In genomic region chr1:169133801-169134558, GRCh38 we compare ENCODE assay signal across 12 cellular contexts. TPM values are rescaled to one million over a fixed set of nuclear protein-coding genes. Genes with fewer than 3 reads are reported as not detected.
A peak's percentile ranks its signal among the peaks of the same experiment; 100 is the strongest.
DNase-seq lines count a peak whose midpoint lies in the region; ATAC-seq and TF ChIP-seq lines count a peak whose summit lies in the region.
"Had no signal": no experiment of that assay in that cellular context is flagged by ENCODE, and none has a peak within 500 bp of the region (broad histone marks: within the 10 kb centered on the region; RNA-seq: fewer than 3 reads in every experiment).

No MANE protein-coding gene starts in this region.

- H3K9me3 Mint-ChIP-seq in brain = no peaks in the 10 kb centered on the region
- H3K9me3 Mint-ChIP-seq in CD4-positive, alpha-beta T cell = no peaks in the 10 kb centered on the region

- H3K27me3 Mint-ChIP-seq in brain = no peaks in the 10 kb centered on the region
- no peaks in the 10 kb centered on the region for H3K27me3 Mint-ChIP-seq in CD4-positive, alpha-beta T cell
- H3K27me3 Mint-ChIP-seq: CD4-positive, alpha-beta memory T cell had no signal

- H3K36me3 Mint-ChIP-seq in brain = peaks cover 36% of the 10 kb centered on the region
- H3K36me3 Mint-ChIP-seq in CD4-positive, alpha-beta T cell (ENCODE audit: low read depth) = no peaks in the 10 kb centered on the region

- H3K27me3 ChIP-seq in AG04450 (ENCODE audit: control insufficient read depth, insufficient read depth, low read length) = no peaks in the 10 kb centered on the region
- no peaks in the 10 kb centered on the region for H3K27me3 ChIP-seq in left lung
- H3K27me3 ChIP-seq in CD4-positive, alpha-beta T cell (ENCODE audit: control insufficient read depth, insufficient read depth, low read length) = no peaks in the 10 kb centered on the region
- H3K27me3 ChIP-seq: upper lobe of left lung had no signal

- H3K4me3 Mint-ChIP-seq in brain = no peak overlapping the region
- H3K4me3 Mint-ChIP-seq in CD4-positive, alpha-beta T cell = no peak overlapping the region
- H3K4me3 Mint-ChIP-seq: CD4-positive, alpha-beta memory T cell had no signal

- TF ChIP-seq CTCF in AG04450 (IDR thresholded peaks at IDR 0.05; ENCODE audit: low read depth, low read length) = peak; percentile 22; the same call in 1 of the 2 replicates
- peak; percentile 8 for TF ChIP-seq CTCF in GM20000 (IDR thresholded peaks at IDR 0.05; ENCODE audit: extremely low read depth, missing control alignments)
- TF ChIP-seq CTCF in brain (conservative IDR thresholded peaks at IDR 0.05) = peak in 1 of 2 experiments; percentile 31
- peak in 1 of 2 donors; percentile 26 for TF ChIP-seq CTCF in left lung (IDR thresholded peaks at IDR 0.05)
- TF ChIP-seq CTCF in CD4-positive, alpha-beta T cell (IDR thresholded peaks at IDR 0.05) = no peak

- H3K27ac ChIP-seq in AG04450 (ENCODE audit: low read depth, low read length) = no peak overlapping the region
- H3K27ac ChIP-seq in left lung = no peak overlapping the region
- H3K27ac ChIP-seq in CD4-positive, alpha-beta T cell (ENCODE audit: low read depth, low read length) = no peak overlapping the region
- H3K27ac ChIP-seq: upper lobe of left lung had no signal

- intact Hi-C loops in left lung (cut with DNase I) = no loop called here
- intact Hi-C loops in CD4-positive, alpha-beta T cell (cut with DNase I, micrococcal nuclease) = no loop called here

- H3K4me3 ChIP-seq in AG04450 (ENCODE audit: low read depth, low read length) (no peak overlapping the region), left lung (no peak overlapping the region)
- H3K4me3 ChIP-seq: upper lobe of left lung had no signal

- peak overlapping the region in 4 of 5 experiments; percentile 37 to 70 (median 60) for H3K27ac Mint-ChIP-seq in brain
- H3K27ac Mint-ChIP-seq in CD4-positive, alpha-beta T cell = no peak overlapping the region

- ATAC-seq in left lung = peak; percentile 55
- no peak for ATAC-seq in CD4-positive, alpha-beta T cell (ENCODE audit: poor library complexity)
- no peak for ATAC-seq in GM21528 (IDR thresholded peaks at IDR 0.05; ENCODE audit: low FRiP score, unreplicated experiment)
- ATAC-seq in HG03175 (IDR thresholded peaks at IDR 0.05; ENCODE audit: unreplicated experiment) = no peak

- CTCF ChIA-PET in AG04450 (lab: Charles Lee) = interaction anchor here (0.6 to 1.3 kb wide), 4 partner anchors 10 to 214 kb away, joined by 3 read pairs; no protein-coding TSS in a partner anchor
- CTCF ChIA-PET in CD4-positive, alpha-beta T cell (lab: Charles Lee) = no interaction called here

- peaks cover 13% of the 10 kb centered on the region for H3K4me1 Mint-ChIP-seq in brain
- no peaks in the 10 kb centered on the region for H3K4me1 Mint-ChIP-seq in CD4-positive, alpha-beta T cell (ENCODE audit: low read depth)

- H3K4me1 ChIP-seq in left lung = no peaks in the 10 kb centered on the region
- H3K4me1 ChIP-seq: upper lobe of left lung had no signal

- H3K36me3 ChIP-seq in left lung = peaks cover 3 to 19% of the 10 kb centered on the region in 2 donors

- H3K9me3 ChIP-seq in AG04450 (ENCODE audit: control insufficient read depth, insufficient read depth, low read length) = no peaks in the 10 kb centered on the region
- H3K9me3 ChIP-seq in left lung = no peaks in the 10 kb centered on the region
- no peaks in the 10 kb centered on the region for H3K9me3 ChIP-seq in CD4-positive, alpha-beta T cell (ENCODE audit: control insufficient read depth, low read length)
- H3K9me3 ChIP-seq: upper lobe of left lung had no signal

- DNase-seq in AG04450 (ENCODE audit: low read depth, low spot score) (no peak), GM20000 (ENCODE audit: low spot score) (no peak), left lung (no peak), MV-4-11 (lab: John Stamatoyannopoulos, UW) (no peak)
- no peak for DNase-seq in CD4-positive, alpha-beta T cell
- DNase-seq: CD4-positive, alpha-beta memory T cell; NCI-H1417; stimulated activated CD4-positive, alpha-beta T cell treated with anti-CD3 and anti-CD28 coated beads, Interleukin-1b, Interleukin-23, amount 100 ng/mL, for 48 hours; upper lobe of left lung had no signal

- POLR2A ChIA-PET in AG04450 (lab: Yijun Ruan, JAX) = no interaction called here
- POLR2A ChIA-PET in CD4-positive, alpha-beta T cell (lab: Charles Lee) = no interaction called here

RNA-seq across cellular contexts. Expression of gene ATP1B1, which starts 27.5 kb away (rescaled TPM):
- polyA plus RNA-seq in AG04450 (2011; rRNA removed) (17.6 and 25.0 TPM in 2 replicates), brain (ENCODE audit: insufficient read depth, low read depth, low replicate concordance) (114 TPM)
- 7.4 and 9.6 TPM in 2 replicates for polyA minus RNA-seq in AG04450 (2011; rRNA and poly(A)+ RNA removed)
- 100 to 1,000 TPM; 288 to 295 TPM for total RNA-seq in left lung
- total RNA-seq in CD4-positive, alpha-beta T cell = 1 to 10 TPM; 3.5 to 4.5 TPM

Comparison
In these comparisons a context has a peak if more than half of its experiments do, and no peak if none do; other contexts are left out.
1. RNA of gene ATP1B1, which starts 27.5 kb away (total RNA-seq): 288 to 295 TPM in left lung; 3.5 to 4.5 TPM in CD4-positive, alpha-beta T cell; every median in the first group is over 10 times any median in the second.